In the genomic region with DNA sequence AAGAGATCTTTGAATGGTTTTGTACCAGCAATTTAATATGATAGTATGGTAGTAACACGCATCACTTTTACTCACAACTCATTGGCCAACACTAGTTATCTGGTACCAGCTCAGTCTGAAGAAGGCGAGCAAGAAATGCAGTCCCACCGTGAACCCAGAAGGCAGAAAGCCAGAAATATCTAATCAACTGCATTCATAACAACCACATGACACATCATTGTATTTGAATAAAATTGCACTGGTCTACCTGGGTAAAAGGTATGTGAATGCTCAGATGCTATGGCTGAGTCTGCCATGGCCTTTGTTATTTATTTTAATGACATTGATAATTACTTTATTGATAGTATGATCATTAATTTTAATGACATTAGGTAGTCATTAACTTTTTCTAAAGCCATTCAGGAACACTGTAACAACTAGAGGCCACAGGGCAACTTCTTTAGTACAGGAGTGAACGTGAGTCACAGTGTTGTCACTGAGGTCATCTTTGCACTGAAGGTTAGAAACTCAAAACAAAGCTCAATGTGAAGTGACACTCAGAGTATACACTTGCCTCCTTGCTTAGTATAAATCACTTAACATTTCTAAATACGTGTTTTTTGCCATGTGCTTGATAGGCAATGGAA, we compare ENCODE assay signal across 27 cellular contexts.
DNase-seq lines count a peak whose midpoint lies in the region; ATAC-seq, FAIRE-seq and TF ChIP-seq lines count a peak whose summit lies in the region.
"Had no signal": no experiment of that assay in that cellular context is flagged by ENCODE, and none has a peak within 500 bp of the region (broad histone marks: within the 10 kb centered on the region; RNA-seq: fewer than 3 reads in every experiment).

No MANE protein-coding gene starts in this region.

- no TSS peak for BruUV-seq in endothelial cell of umbilical vein (replicated peaks; lab: Mats Ljungman, UMichigan)

- FAIRE-seq in HTR-8/SVneo (lab: Jason Lieb, UNC) (peak; percentile 9), endothelial cell of umbilical vein (lab: Jason Lieb, UNC) (no peak)

- H3K4me1 Mint-ChIP-seq in naive thymus-derived CD8-positive, alpha-beta T cell, result peaks cover 0 to 2% (median 0%) of the 10 kb centered on the region in 4 donors
- H3K4me1 Mint-ChIP-seq: activated CD4-positive, alpha-beta T cell treated with anti-CD3 and anti-CD28 coated beads, Interleukin-2, amount 10 ng/mL, durations not matched to agents 24 days and 14 days; activated naive CD4-positive, alpha-beta T cell treated with anti-CD3 and anti-CD28 coated beads, Interleukin-2, amount 10 ng/mL, durations not matched to agents 7 days and 5 days; naive B cell; stimulated activated effector memory CD8-positive, alpha-beta T cell treated with anti-CD3 and anti-CD28 coated beads, Interleukin-12 subunit alpha, Interleukin-12 subunit beta, amount 100 ng/mL, for 72 hours had no signal

- H3K4me2 ChIP-seq in endothelial cell of umbilical vein (ENCODE audit: insufficient read depth, low read length), result no peak overlapping the region
- H3K4me2 ChIP-seq: BLaER1 had no signal

- no peaks in the 10 kb centered on the region for H3K9me3 Mint-ChIP-seq in naive thymus-derived CD8-positive, alpha-beta T cell
- H3K9me3 Mint-ChIP-seq: activated CD4-positive, alpha-beta T cell treated with anti-CD3 and anti-CD28 coated beads, Interleukin-2, amount 10 ng/mL, durations not matched to agents 24 days and 14 days; activated naive CD4-positive, alpha-beta T cell treated with anti-CD3 and anti-CD28 coated beads, Interleukin-2, amount 10 ng/mL, durations not matched to agents 7 days and 5 days; activated T-cell treated with anti-CD3 and anti-CD28 coated beads, Interleukin-2, amount 50 U/mL, for 72 hours; stimulated activated effector memory CD8-positive, alpha-beta T cell treated with anti-CD3 and anti-CD28 coated beads, Interleukin-12 subunit alpha, Interleukin-12 subunit beta, amount 100 ng/mL, for 72 hours; T-helper 2 cell treated with Interferon-gamma antibody and Interleukin-4, amounts not matched to agents 5 μg/mL and 100 μg/mL, for 36 hours had no signal

- no peaks in the 10 kb centered on the region for H3K36me3 ChIP-seq in endothelial cell of umbilical vein (ENCODE audit: control insufficient read depth in 2 of 2, extremely low read depth in 1 of 2, insufficient read depth in 2 of 2, low read length in 2 of 2)
- H3K36me3 ChIP-seq: BLaER1, cardiac muscle cell, uterus, WERI-Rb-1 had no signal

- intact Hi-C loops in endothelial cell of umbilical vein (cut with micrococcal nuclease), result no loop called here

- dilution Hi-C loops in endothelial cell of umbilical vein (cut with MboI; ENCODE audit: extremely low pct_ligation_motif_present, low sequenced_read_pairs), result no loop called here

- no peaks in the 10 kb centered on the region for H3K9me3 ChIP-seq in endothelial cell of umbilical vein (replicated peaks; ENCODE audit: control insufficient read depth, insufficient read depth, low read length)
- H3K9me3 ChIP-seq: BLaER1, uterus had no signal

- no peak overlapping the region for H3K4me3 Mint-ChIP-seq in naive thymus-derived CD8-positive, alpha-beta T cell
- H3K4me3 Mint-ChIP-seq: activated CD4-positive, alpha-beta T cell treated with anti-CD3 and anti-CD28 coated beads, Interleukin-2, amount 10 ng/mL, durations not matched to agents 24 days and 14 days; activated naive CD4-positive, alpha-beta T cell treated with anti-CD3 and anti-CD28 coated beads, Interleukin-2, amount 10 ng/mL, durations not matched to agents 7 days and 5 days; activated T-cell treated with anti-CD3 and anti-CD28 coated beads, Interleukin-2, amount 50 U/mL, for 72 hours; naive B cell; stimulated activated effector memory CD8-positive, alpha-beta T cell treated with anti-CD3 and anti-CD28 coated beads, Interleukin-12 subunit alpha, Interleukin-12 subunit beta, amount 100 ng/mL, for 72 hours; T-helper 2 cell treated with Interferon-gamma antibody and Interleukin-4, amounts not matched to agents 5 μg/mL and 100 μg/mL, for 36 hours had no signal

- CTCF ChIA-PET in endothelial cell of umbilical vein (lab: Charles Lee), result no interaction called here

- no peak overlapping the region for H2AFZ ChIP-seq in endothelial cell of umbilical vein (ENCODE audit: low read depth, low read length)

- no peak overlapping the region for H3K4me3 ChIP-seq in endothelial cell of umbilical vein (replicated peaks in 1 of 3; ENCODE audit: insufficient read depth in 1 of 3, low read depth in 1 of 3, low read length in 3 of 3)
- H3K4me3 ChIP-seq: BLaER1, cardiac muscle cell, coronary artery, uterus had no signal

- peaks cover 0 to 10% (median 0%) of the 10 kb centered on the region in 3 donors for H3K36me3 Mint-ChIP-seq in naive thymus-derived CD8-positive, alpha-beta T cell
- H3K36me3 Mint-ChIP-seq: activated naive CD4-positive, alpha-beta T cell treated with anti-CD3 and anti-CD28 coated beads, Interleukin-2, amount 10 ng/mL, durations not matched to agents 7 days and 5 days; stimulated activated effector memory CD8-positive, alpha-beta T cell treated with anti-CD3 and anti-CD28 coated beads, Interleukin-12 subunit alpha, Interleukin-12 subunit beta, amount 100 ng/mL, for 72 hours had no signal

- no peaks in the 10 kb centered on the region for H3K9me1 ChIP-seq in endothelial cell of umbilical vein (replicated peaks; ENCODE audit: control insufficient read depth, extremely low read depth, insufficient read depth, low read length)

- no peaks in the 10 kb centered on the region for H4K20me1 ChIP-seq in endothelial cell of umbilical vein (replicated peaks; ENCODE audit: control insufficient read depth, extremely low read depth, insufficient read depth, low read length)
- H4K20me1 ChIP-seq: BLaER1 had no signal

- POLR2A ChIA-PET in endothelial cell of umbilical vein (lab: Charles Lee), result no interaction called here
- POLR2A ChIA-PET in naive thymus-derived CD8-positive, alpha-beta T cell (lab: Charles Lee), result no interaction called here

- no peak overlapping the region for H3K9ac ChIP-seq in endothelial cell of umbilical vein (replicated peaks; ENCODE audit: extremely low read depth, insufficient read depth, low read length)
- H3K9ac ChIP-seq: BLaER1 had no signal

- H3K4me1 ChIP-seq in endothelial cell of umbilical vein (ENCODE audit: control insufficient read depth, extremely low read depth, insufficient read depth, low read length), result peaks cover 3% of the 10 kb centered on the region
- H3K4me1 ChIP-seq: BLaER1 had no signal

- H3K27me3 ChIP-seq in endothelial cell of umbilical vein (ENCODE audit: control insufficient read depth in 2 of 2, insufficient read depth in 2 of 2, low read length in 2 of 2), result no peaks in the 10 kb centered on the region
- H3K27me3 ChIP-seq: BLaER1, cardiac muscle cell, uterus had no signal

- H3K27ac ChIP-seq in endothelial cell of umbilical vein (ENCODE audit: insufficient read depth, low read depth, low read length), result no peak overlapping the region
- H3K27ac ChIP-seq: BLaER1, cardiac muscle cell, coronary artery, uterus, WERI-Rb-1 had no signal

- TF ChIP-seq CTCF in endothelial cell of umbilical vein (IDR thresholded peaks at IDR 0.05; ENCODE audit: extremely low read depth in 1 of 2, insufficient read depth in 1 of 2, low read depth in 1 of 2, low read length in 2 of 2), result no peak

- H3K27ac Mint-ChIP-seq in naive thymus-derived CD8-positive, alpha-beta T cell, result no peak overlapping the region
- H3K27ac Mint-ChIP-seq: activated CD4-positive, alpha-beta T cell treated with anti-CD3 and anti-CD28 coated beads, Interleukin-2, amount 10 ng/mL, durations not matched to agents 24 days and 14 days; activated naive CD4-positive, alpha-beta T cell treated with anti-CD3 and anti-CD28 coated beads, Interleukin-2, amount 10 ng/mL, durations not matched to agents 7 days and 5 days; activated T-cell treated with anti-CD3 and anti-CD28 coated beads, Interleukin-2, amount 50 U/mL, for 72 hours; naive B cell; stimulated activated effector memory CD8-positive, alpha-beta T cell treated with anti-CD3 and anti-CD28 coated beads, Interleukin-12 subunit alpha, Interleukin-12 subunit beta, amount 100 ng/mL, for 72 hours; T-helper 2 cell treated with Interferon-gamma antibody and Interleukin-4, amounts not matched to agents 5 μg/mL and 100 μg/mL, for 36 hours had no signal

- H3K79me2 ChIP-seq in endothelial cell of umbilical vein (ENCODE audit: control insufficient read depth, insufficient read depth, low read length), result no peaks in the 10 kb centered on the region

- no peak for TF ChIP-seq POLR2A in endothelial cell of umbilical vein (IDR thresholded peaks at IDR 0.05; ENCODE audit: low read depth, low read length)

- ATAC-seq in naive thymus-derived CD8-positive, alpha-beta T cell, result no peak
- ATAC-seq in GM19452 (IDR thresholded peaks at IDR 0.05; ENCODE audit: unreplicated experiment), result no peak
- ATAC-seq: activated T-cell treated with anti-CD3 and anti-CD28 coated beads, Interleukin-2, amount 50 U/mL, for 72 hours; left colon; Right ventricle myocardium inferior; stimulated activated effector memory CD8-positive, alpha-beta T cell treated with anti-CD3 and anti-CD28 coated beads, Interleukin-12 subunit alpha, Interleukin-12 subunit beta, amount 100 ng/mL, for 72 hours had no signal

- DNase-seq in DMS53 (lab: John Stamatoyannopoulos, UW), result peak; percentile 61
- no peak for DNase-seq in HTR-8/SVneo (ENCODE audit: insufficient read length, low spot score)
- DNase-seq in endothelial cell of umbilical vein (ENCODE audit: low read depth, low spot score), result no peak
- DNase-seq in mucosa of gallbladder (ENCODE audit: low spot score), result peak; percentile 64
- no peak for DNase-seq in stimulated activated CD4-positive, alpha-beta T cell treated with anti-CD3 and anti-CD28 coated beads, Interleukin-2, amount 100 ng/mL, for 48 hours
- DNase-seq in naive thymus-derived CD8-positive, alpha-beta T cell, result no peak
- no peak for DNase-seq in HPDE6-E6E7 (ENCODE audit: extremely low spot score)
- DNase-seq: activated CD4-positive, alpha-beta T cell treated with anti-CD3 and anti-CD28 coated beads, Interleukin-2, amount 10 ng/mL, durations not matched to agents 24 days and 14 days; activated naive CD4-positive, alpha-beta T cell treated with anti-CD3 and anti-CD28 coated beads, Interleukin-2, amount 10 ng/mL, durations not matched to agents 7 days and 5 days; activated T-cell treated with anti-CD3 and anti-CD28 coated beads, Interleukin-2, amount 50 U/mL, for 72 hours; amniotic stem cell; left colon; naive B cell; NCI-H1105 treated with DMSO at 0.1 percent for 48 hours; NCI-H2029 treated with DMSO at 0.1 percent for 48 hours; NCI-H345; NCI-H748 treated with DMSO at 0.1 percent for 48 hours; occipital lobe; uterus; WERI-Rb-1 had no signal

- H3K27me3 Mint-ChIP-seq in naive thymus-derived CD8-positive, alpha-beta T cell, result peaks cover 0 to 3% (median 0%) of the 10 kb centered on the region in 5 donors
- H3K27me3 Mint-ChIP-seq: activated CD4-positive, alpha-beta T cell treated with anti-CD3 and anti-CD28 coated beads, Interleukin-2, amount 10 ng/mL, durations not matched to agents 24 days and 14 days; activated naive CD4-positive, alpha-beta T cell treated with anti-CD3 and anti-CD28 coated beads, Interleukin-2, amount 10 ng/mL, durations not matched to agents 7 days and 5 days had no signal

TF ChIP-seq in endothelial cell of umbilical vein, 7 proteins besides CTCF, POLR2A, EP300 and RAD21 (continues in another document):
- TF ChIP-seq FOS (IDR thresholded peaks at IDR 0.05; ENCODE audit: borderline replicate concordance, insufficient read depth, low read length), result peak; percentile 38
- no peak for TF ChIP-seq JUN (IDR thresholded peaks at IDR 0.05; ENCODE audit: borderline replicate concordance, insufficient read depth, insufficient read length, low read depth)

Comparison
In these comparisons a context has a peak if more than half of its experiments do, and no peak if none do; other contexts are left out.
1. DNase-seq: peak in DMS53 (single experiment) and mucosa of gallbladder (single experiment); none in HTR-8/SVneo (single experiment), endothelial cell of umbilical vein (single experiment), stimulated activated CD4-positive, alpha-beta T cell treated with anti-CD3 and anti-CD28 coated beads, Interleukin-2, amount 100 ng/mL, for 48 hours (0 of 2), naive thymus-derived CD8-positive, alpha-beta T cell (0 of 10) and HPDE6-E6E7 (single experiment).